1 cellular context compared by ENCODE assay signal in genomic region chr12:24278832-24279231, GRCh38.
TF ChIP-seq lines count a peak whose summit lies in the region.

No MANE protein-coding gene starts in this region.

TF ChIP-seq in SK-N-SH, 30 proteins besides CTCF, POLR2A, EP300 and RAD21 (continued from another document):
- TF ChIP-seq NFIC (IDR thresholded peaks at IDR 0.05; ENCODE audit: borderline replicate concordance) = no peak
- TF ChIP-seq PBX3 (IDR thresholded peaks at IDR 0.05) = no peak
- TF ChIP-seq USF2 (IDR thresholded peaks at IDR 0.05; ENCODE audit: borderline replicate concordance, low read depth, low read length) = no peak
- TF ChIP-seq TCF12 (IDR thresholded peaks at IDR 0.05) = no peak
- TF ChIP-seq GATA2 (CRISPR knock-in tag; IDR thresholded peaks at IDR 0.05) = no peak
- TF ChIP-seq USF1 (IDR thresholded peaks at IDR 0.05; ENCODE audit: borderline replicate concordance, low read depth) = no peak
